ENCODE assay signal across 8 cellular contexts in genomic region chr17:45894022-45894784, GRCh38. TPM values are rescaled to one million over a fixed set of nuclear protein-coding genes. Genes with fewer than 3 reads are reported as not detected.
DNase-seq lines count a peak whose midpoint lies in the region; ATAC-seq and TF ChIP-seq lines count a peak whose summit lies in the region.

Gene MAPT (plus strand): TSS chr17:45894554. CDS start chr17:45962338, 67,784 bp downstream.

- no peaks in the 10 kb centered on the region for H3K9me3 Mint-ChIP-seq in type B pancreatic cell

- H3K4me1 ChIP-seq in HEK293 (ENCODE audit: control insufficient read depth, insufficient read depth, low read length), result peaks cover 11% of the 10 kb centered on the region; the same call in 1 of the 2 replicates

- intact Hi-C loops in left ventricle myocardium superior (cut with micrococcal nuclease) (loop anchor here (10.0 kb wide), 1 partner anchor 51 kb away; no protein-coding TSS in a partner anchor), posterior vena cava (cut with DNase I) (no loop called here)

- H3K27me3 Mint-ChIP-seq in T-helper 17 cell (peaks cover 19% of the 10 kb centered on the region), type B pancreatic cell (peaks cover 79% of the 10 kb centered on the region)

- H3K27ac Mint-ChIP-seq in T-helper 17 cell (peak within 1 kb of the TSS; percentile 80), type B pancreatic cell (peak within 1 kb of the TSS; percentile 57)

- CTCF ChIA-PET in HEK293 (lab: Yijun Ruan, JAX), result interaction anchor here (0.6 to 2.0 kb wide), 25 partner anchors 10 to 1048 kb away, joined by 3 to 9 read pairs (median 4); no protein-coding TSS in a partner anchor

- POLR2A ChIA-PET in HEK293 (lab: Yijun Ruan, JAX), result interaction anchor here (0.5 kb wide), 1 partner anchor 44 kb away, joined by 5 read pairs; no protein-coding TSS in a partner anchor

- H3K36me3 Mint-ChIP-seq in T-helper 17 cell (ENCODE audit: low read depth) (no peaks in the 10 kb centered on the region), type B pancreatic cell (no peaks in the 10 kb centered on the region)

- H3K36me3 ChIP-seq in HEK293 (ENCODE audit: control insufficient read depth in 2 of 2, insufficient read depth in 1 of 2, low read length in 2 of 2), result no peaks in the 10 kb centered on the region

- peak within 1 kb of the TSS; percentile 74 for H3K4me3 ChIP-seq in HEK293 (ENCODE audit: low read depth, low read length)

- DNase-seq in DMS 273 treated with DMSO at 0.1 percent for 48 hours (lab: John Stamatoyannopoulos, UW), result peak; percentile 83
- DNase-seq in NCI-H1436 (lab: John Stamatoyannopoulos, UW), result peak; percentile 97
- peak; percentile 72 to 79 (median 77) for DNase-seq in T-helper 17 cell
- peak; percentile 65 to 97 (median 92) for DNase-seq in anterior cingulate cortex (lab: John Stamatoyannopoulos, UW)
- peak; percentile 95 for DNase-seq in left ventricle myocardium superior
- DNase-seq in posterior vena cava (ENCODE audit: low spot score), result peak; percentile 97
- peak; percentile 96 for DNase-seq in type B pancreatic cell (ENCODE audit: extremely low spot score, unreplicated experiment)

- H3K4me1 Mint-ChIP-seq in T-helper 17 cell (peaks cover 13% of the 10 kb centered on the region), type B pancreatic cell (ENCODE audit: unreplicated experiment) (no peaks in the 10 kb centered on the region)

- H3K27ac ChIP-seq in HEK293 (ENCODE audit: extremely low read depth, low read depth, low read length), result peak within 1 kb of the TSS; percentile 58; the same call in 1 of the 2 replicates

- ATAC-seq in T-helper 17 cell (peak; percentile 90), left ventricle myocardium superior (peak; percentile 97)

- TF ChIP-seq CTCF in HEK293 (tag by site-specific recombination; IDR thresholded peaks at IDR 0.05) (peak; percentile 6; the same call in 1 of the 2 replicates), type B pancreatic cell (conservative IDR thresholded peaks at IDR 0.05) (peak; percentile 98)

- peak within 1 kb of the TSS; percentile 88 for H3K4me3 Mint-ChIP-seq in T-helper 17 cell
- H3K4me3 Mint-ChIP-seq in type B pancreatic cell, result peak within 1 kb of the TSS; percentile 86

- H3K9me3 ChIP-seq in HEK293 (ENCODE audit: control insufficient read depth, insufficient read depth, low read depth, low read length) (no peaks in the 10 kb centered on the region), T-helper 17 cell (ENCODE audit: control insufficient read depth, low read length, poor library complexity, severe bottlenecking) (no peaks in the 10 kb centered on the region)

TF ChIP-seq in HEK293, 187 proteins besides CTCF, POLR2A, EP300 and RAD21 (continues in another document):
- TF ChIP-seq ZFP3 (tag by site-specific recombination; IDR thresholded peaks at IDR 0.05; ENCODE audit: low read depth) (no peak), ZNF488 (tag by site-specific recombination; IDR thresholded peaks at IDR 0.05) (no peak), ZNF830 (tag by site-specific recombination; IDR thresholded peaks at IDR 0.05; ENCODE audit: low read depth) (no peak), ZNF10 (tag by site-specific recombination; IDR thresholded peaks at IDR 0.05) (peak; percentile 76; the same call in 1 of the 2 replicates), ZNF148 (tag by site-specific recombination; IDR thresholded peaks at IDR 0.05; ENCODE audit: borderline replicate concordance) (no peak), ZNF174 (tag by site-specific recombination; IDR thresholded peaks at IDR 0.05) (no peak), SP3 (tag by site-specific recombination; IDR thresholded peaks at IDR 0.05) (peak; percentile 57; the same call in 1 of the 2 replicates), ZNF214 (tag by site-specific recombination; IDR thresholded peaks at IDR 0.05; ENCODE audit: borderline replicate concordance) (no peak), ZNF24 (tag by site-specific recombination; IDR thresholded peaks at IDR 0.05) (0 out of 2 replicates have a peak, but pooled peaks have one; percentile 29), PRDM1 (tag by site-specific recombination; IDR thresholded peaks at IDR 0.05) (no peak), ZNF449 (tag by site-specific recombination; IDR thresholded peaks at IDR 0.05) (no peak), ZNF580 (tag by site-specific recombination; IDR thresholded peaks at IDR 0.05) (no peak), ZNF837 (tag by site-specific recombination; IDR thresholded peaks at IDR 0.05) (no peak), ZNF433 (tag by site-specific recombination; IDR thresholded peaks at IDR 0.05; ENCODE audit: low read depth) (no peak), ZBTB20 (tag by site-specific recombination; IDR thresholded peaks at IDR 0.05) (peak; percentile 59; the same call in 1 of the 2 replicates), ZNF473 (tag by site-specific recombination; IDR thresholded peaks at IDR 0.05) (no peak), ZNF366 (tag by site-specific recombination; conservative IDR thresholded peaks at IDR 0.05) (no peak), ZSCAN18 (tag by site-specific recombination; IDR thresholded peaks at IDR 0.05) (0 out of 2 replicates have a peak, but pooled peaks have one; percentile 31), ZNF335 (tag by site-specific recombination; conservative IDR thresholded peaks at IDR 0.05) (peak; percentile 92), ZNF843 (tag by site-specific recombination; IDR thresholded peaks at IDR 0.05) (no peak), ZBTB6 (tag by site-specific recombination; IDR thresholded peaks at IDR 0.05) (no peak), ZNF521 (tag by site-specific recombination; IDR thresholded peaks at IDR 0.05) (no peak), ZNF157 (tag by site-specific recombination; IDR thresholded peaks at IDR 0.05) (no peak), ZNF549 (tag by site-specific recombination; IDR thresholded peaks at IDR 0.05) (no peak)

RNA-seq across cellular contexts. Expression of gene MAPT, which starts in this region (rescaled TPM):
- total RNA-seq in T-helper 17 cell (1 to 10 TPM; 1.2 to 2.3 TPM), left ventricle myocardium superior (42.2 TPM), posterior vena cava (1 to 10 TPM; 4.4 to 5.7 TPM), type B pancreatic cell (ENCODE audit: low replicate concordance) (3.5 and 4.5 TPM in 2 replicates)

Comparison
In these comparisons a context has a peak if more than half of its experiments do, and no peak if none do; other contexts are left out.
1. Peak in every context shown above with its lines: DNase-seq, ATAC-seq, H3K4me3 ChIP-seq and H3K27ac ChIP-seq.